ENCODE assay signal across 8 cellular contexts in genomic region chr1:29197590-29197924, GRCh38. TPM values are rescaled to one million over a fixed set of nuclear protein-coding genes. Genes with fewer than 3 reads are reported as not detected.
DNase-seq lines count a peak whose midpoint lies in the region; ATAC-seq, FAIRE-seq and TF ChIP-seq lines count a peak whose summit lies in the region.

No MANE protein-coding gene starts in this region.

- no peaks in the 10 kb centered on the region for H3K27me3 ChIP-seq in SJCRH30

- peaks cover 0 to 44% (median 12%) of the 10 kb centered on the region in 3 donors for H3K36me3 Mint-ChIP-seq in naive thymus-derived CD8-positive, alpha-beta T cell

- ATAC-seq in naive thymus-derived CD8-positive, alpha-beta T cell, result peak; percentile 90 to 93
- no peak for ATAC-seq in GM21737 (IDR thresholded peaks at IDR 0.05; ENCODE audit: unreplicated experiment)

- POLR2A ChIA-PET in naive thymus-derived CD8-positive, alpha-beta T cell (lab: Charles Lee), result interaction anchor here (0.6 to 1.4 kb wide), 4 partner anchors 9 to 481 kb away, joined by 3 to 5 read pairs (median 3); partner anchors contain the start of gene SRSF4

- no peak for TF ChIP-seq CTCF in coronary artery (IDR thresholded peaks at IDR 0.05)

- H3K27ac ChIP-seq in SJCRH30, result no peak overlapping the region
- no peak overlapping the region for H3K27ac ChIP-seq in coronary artery

- FAIRE-seq in HTR-8/SVneo (lab: Jason Lieb, UNC), result no peak

- no peaks in the 10 kb centered on the region for H3K9me3 ChIP-seq in SJCRH30 (replicated peaks)

- H3K4me3 ChIP-seq in SJCRH30 (no peak overlapping the region), coronary artery (no peak overlapping the region)

- no peaks in the 10 kb centered on the region for H3K9me3 Mint-ChIP-seq in naive thymus-derived CD8-positive, alpha-beta T cell

- no peaks in the 10 kb centered on the region for H3K27me3 Mint-ChIP-seq in naive thymus-derived CD8-positive, alpha-beta T cell

- H3K27ac Mint-ChIP-seq in naive thymus-derived CD8-positive, alpha-beta T cell, result no peak overlapping the region

- no peak overlapping the region for H3K4me3 Mint-ChIP-seq in naive thymus-derived CD8-positive, alpha-beta T cell

- peaks cover 0 to 2% (median under 1%) of the 10 kb centered on the region in 4 donors for H3K4me1 Mint-ChIP-seq in naive thymus-derived CD8-positive, alpha-beta T cell

- H3K4me1 ChIP-seq in SJCRH30, result peaks cover 31% of the 10 kb centered on the region

- H3K36me3 ChIP-seq in SJCRH30, result peaks cover 17% of the 10 kb centered on the region

- peak; percentile 30 for DNase-seq in Daoy (ENCODE audit: low read depth)
- DNase-seq in HTR-8/SVneo (ENCODE audit: insufficient read length, low spot score), result peak; percentile 15
- peak; percentile 26 to 47 for DNase-seq in SJCRH30
- DNase-seq in central memory CD4-positive, alpha-beta T cell, result peak; percentile 18
- peak in 7 of 10 donors; percentile 8 to 37 (median 24) for DNase-seq in naive thymus-derived CD8-positive, alpha-beta T cell
- no peak for DNase-seq in NCI-H146 (lab: John Stamatoyannopoulos, UW)
- DNase-seq in coronary artery (ENCODE audit: low spot score), result no peak

RNA-seq across cellular contexts. Expression of gene SRSF4, which starts 15.9 kb away (rescaled TPM):
- total RNA-seq in Daoy (2014; rRNA removed; shearing (Covaris generic)), result 50.9 and 53.7 TPM in 2 replicates
- total RNA-seq in SJCRH30 (2014; rRNA removed; shearing (Covaris generic)), result 93.6 and 102 TPM in 2 replicates
- 10 to 100 TPM; 83.3 to 85.8 TPM for total RNA-seq in naive thymus-derived CD8-positive, alpha-beta T cell
- 100 to 1,000 TPM in 1 of 3 donors, 10 to 100 TPM in 2; 73.2 to 104 (median 81.5) TPM for polyA plus RNA-seq in naive thymus-derived CD8-positive, alpha-beta T cell

RNA-seq across cellular contexts. Expression of gene MECR, which starts 33.2 kb away (rescaled TPM):
- total RNA-seq in Daoy (2014; rRNA removed; shearing (Covaris generic)), result 18.9 and 23.8 TPM in 2 replicates
- 18.9 and 25.4 TPM in 2 replicates for total RNA-seq in SJCRH30 (2014; rRNA removed; shearing (Covaris generic))
- total RNA-seq in naive thymus-derived CD8-positive, alpha-beta T cell, result 10 to 100 TPM; 23.3 to 25.8 TPM
- polyA plus RNA-seq in naive thymus-derived CD8-positive, alpha-beta T cell, result 10 to 100 TPM; 17.9 to 24.1 (median 20.4) TPM

RNA-seq across cellular contexts. Expression of gene PTPRU, which starts 38.8 kb away (rescaled TPM):
- 7.9 and 10.7 TPM in 2 replicates for total RNA-seq in Daoy (2014; rRNA removed; shearing (Covaris generic))
- 12.3 and 16.3 TPM in 2 replicates for total RNA-seq in SJCRH30 (2014; rRNA removed; shearing (Covaris generic))
- total RNA-seq in naive thymus-derived CD8-positive, alpha-beta T cell, result not detected
- under 1 TPM in 1 of 3 donors, not detected in 2; 0.54 TPM for polyA plus RNA-seq in naive thymus-derived CD8-positive, alpha-beta T cell

Comparison
In these comparisons a context has a peak if more than half of its experiments do, and no peak if none do; other contexts are left out.
1. DNase-seq: peak in Daoy (single experiment), HTR-8/SVneo (single experiment), SJCRH30 (2 of 2), central memory CD4-positive, alpha-beta T cell (single experiment) and naive thymus-derived CD8-positive, alpha-beta T cell (7 of 10); none in NCI-H146 (single experiment) and coronary artery (single experiment).